In genomic region chr16:90026135-90026534, GRCh38 we compare ENCODE assay signal across 17 cellular contexts. TPM values are rescaled to one million over a fixed set of nuclear protein-coding genes. Genes with fewer than 3 reads are reported as not detected.
DNase-seq lines count a peak whose midpoint lies in the region; ATAC-seq and TF ChIP-seq lines count a peak whose summit lies in the region.
"Had no signal": no experiment of that assay in that cellular context is flagged by ENCODE, and none has a peak within 500 bp of the region (broad histone marks: within the 10 kb centered on the region; RNA-seq: fewer than 3 reads in every experiment).

No MANE protein-coding gene starts in this region.

- no peaks in the 10 kb centered on the region for H3K27me3 Mint-ChIP-seq in memory B cell
- H3K27me3 Mint-ChIP-seq: activated naive CD4-positive, alpha-beta T cell treated with anti-CD3 and anti-CD28 coated beads, Interleukin-2, amount 50 U/mL, for 24 hours; T-cell had no signal

- WGBS in mammary epithelial cell (ENCODE audit: low coverage, missing lambda C conversion rate): 81% methylated on average over 8 of the region's 8 CpGs

- RAD21 ChIA-PET in HCT116 (lab: Charles Lee; ENCODE audit: low non-redundant PET in 1 of 2, low total read pairs in 2 of 2, uncharacterized antibody in 2 of 2, unreplicated experiment in 2 of 2): no interaction called here

- H3K27ac Mint-ChIP-seq in memory B cell: no peak overlapping the region
- H3K27ac Mint-ChIP-seq: activated naive CD4-positive, alpha-beta T cell treated with anti-CD3 and anti-CD28 coated beads, Interleukin-2, amount 50 U/mL, for 24 hours; T-cell had no signal

- dilution Hi-C loops in mammary epithelial cell (cut with HindIII; ENCODE audit: low sequenced_read_pairs): no loop called here

- H3K9me3 Mint-ChIP-seq in memory B cell: no peaks in the 10 kb centered on the region
- H3K9me3 Mint-ChIP-seq: T-cell had no signal

- H3K27ac ChIP-seq in DND-41 (ENCODE audit: low read length) (no peak overlapping the region), HCT116 (ENCODE audit: low read depth, low read length) (no peak overlapping the region), mammary epithelial cell (ENCODE audit: insufficient read depth, low read depth, low read length) (no peak overlapping the region)

- no peaks in the 10 kb centered on the region for H3K9me3 ChIP-seq in DND-41 (ENCODE audit: insufficient read depth, low read length, severe bottlenecking)
- no peaks in the 10 kb centered on the region for H3K9me3 ChIP-seq in HCT116 (ENCODE audit: control insufficient read depth in 1 of 2, insufficient read depth in 1 of 2, low read depth in 1 of 2, low read length in 2 of 2)
- H3K9me3 ChIP-seq in mammary epithelial cell (replicated peaks; ENCODE audit: insufficient read depth, low read length): no peaks in the 10 kb centered on the region

- H3K27me3 ChIP-seq in DND-41 (ENCODE audit: insufficient read depth, low read length, poor library complexity) (no peaks in the 10 kb centered on the region), HCT116 (ENCODE audit: insufficient read depth, low read length) (no peaks in the 10 kb centered on the region), mammary epithelial cell (ENCODE audit: insufficient read depth, low read length) (no peaks in the 10 kb centered on the region)

- H3K9me2 ChIP-seq in HCT116 (ENCODE audit: insufficient read depth): no peaks in the 10 kb centered on the region

- H3K36me3 ChIP-seq in DND-41 (ENCODE audit: insufficient read depth, low read length) (no peaks in the 10 kb centered on the region), HCT116 (ENCODE audit: control insufficient read depth in 1 of 2, insufficient read depth in 2 of 2, low read length in 2 of 2) (peaks cover 4 to 13% of the 10 kb centered on the region in 2 experiments), mammary epithelial cell (ENCODE audit: insufficient read depth, low read length) (no peaks in the 10 kb centered on the region)

- DNase-seq in DND-41 (no peak), HCT116 (ENCODE audit: low read depth, low spot score) (no peak), SW480 (ENCODE audit: low spot score) (peak; percentile 14), memory B cell (ENCODE audit: low spot score in 2 of 2) (no peak), mammary epithelial cell (no peak)
- no peak for DNase-seq in activated CD8-positive, alpha-beta memory T cell treated with anti-CD3 and anti-CD28 coated beads, Interleukin-2, amount 50 U/mL, for 48 hours
- DNase-seq: activated CD4-positive, CD25-positive, alpha-beta regulatory T cell; effector CD8-positive, alpha-beta T cell; IMR-90; left ventricle myocardium superior; NCI-H1436; NCI-H524 had no signal

- no TSS peak for BruUV-seq in HCT116 (replicated peaks; lab: Mats Ljungman, UMichigan)
- BruUV-seq in mammary epithelial cell (replicated peaks; lab: Mats Ljungman, UMichigan): no TSS peak

- no peaks in the 10 kb centered on the region for H3K36me3 Mint-ChIP-seq in memory B cell
- H3K36me3 Mint-ChIP-seq: T-cell had no signal

- ATAC-seq in DND-41 (ENCODE audit: insufficient read depth, low read depth): 0 out of 3 replicates have a peak, but pooled peaks have one; percentile 15
- peak; percentile 26 for ATAC-seq in HCT116
- ATAC-seq in memory B cell (ENCODE audit: low read depth): peak; percentile 44
- ATAC-seq in HG02973 (IDR thresholded peaks at IDR 0.05; ENCODE audit: unreplicated experiment): no peak
- ATAC-seq: left ventricle myocardium superior, T-cell had no signal

- POLR2A ChIA-PET in HCT116 (lab: Charles Lee): no interaction called here

- in situ Hi-C loops in mammary epithelial cell (cut with MboI; ENCODE audit: low sequenced_read_pairs in 2 of 2): no loop called here

- H3K9ac ChIP-seq in DND-41 (ENCODE audit: low read depth, low read length): no peak overlapping the region
- no peak overlapping the region for H3K9ac ChIP-seq in HCT116 (ENCODE audit: low read length)
- no peak overlapping the region for H3K9ac ChIP-seq in mammary epithelial cell (ENCODE audit: insufficient read depth, low read length)

- H3K4me3 ChIP-seq in DND-41 (ENCODE audit: low read depth in 1 of 2, low read length in 2 of 2) (no peak overlapping the region), HCT116 (replicated peaks in 1 of 2; ENCODE audit: low read depth in 1 of 2, low read length in 2 of 2) (no peak overlapping the region), mammary epithelial cell (replicated peaks in 1 of 3; ENCODE audit: insufficient read depth in 1 of 3, low read depth in 2 of 3, low read length in 3 of 3) (no peak overlapping the region)

- H3K79me2 ChIP-seq in DND-41 (ENCODE audit: insufficient read depth, low read length): no peaks in the 10 kb centered on the region
- peaks cover 58% of the 10 kb centered on the region for H3K79me2 ChIP-seq in HCT116 (ENCODE audit: insufficient read depth, low read length)
- H3K79me2 ChIP-seq in mammary epithelial cell (ENCODE audit: insufficient read depth, low read length): peaks cover 11% of the 10 kb centered on the region

- TF ChIP-seq CTCF in DND-41 (IDR thresholded peaks at IDR 0.05; ENCODE audit: borderline replicate concordance, extremely low read depth, low read length, poor library complexity, severe bottlenecking) (peak; percentile 5), HCT116 (IDR thresholded peaks at IDR 0.05 in 2 of 3, conservative IDR thresholded peaks at IDR 0.05 in 1 of 3; ENCODE audit: borderline replicate concordance in 1 of 3, insufficient read depth in 1 of 3, low read depth in 2 of 3, low read length in 2 of 3) (peak in 2 of 3 experiments; percentile 31 to 46; a peak in 3 of 6 replicates), mammary epithelial cell (conservative IDR thresholded peaks at IDR 0.05 in 1 of 2, IDR thresholded peaks at IDR 0.05 in 1 of 2; ENCODE audit: extremely low read depth in 1 of 2, insufficient read depth in 1 of 2, low read depth in 1 of 2, low read length in 2 of 2) (no peak)

- CTCF ChIA-PET in HCT116 (lab: Charles Lee): interaction anchor here (0.6 kb wide), 1 partner anchor 9 kb away, joined by 3 read pairs; no protein-coding TSS in a partner anchor
- CTCF ChIA-PET in mammary epithelial cell (lab: Charles Lee; ENCODE audit: low non-redundant PET): no interaction called here

- H3K4me1 ChIP-seq in DND-41 (ENCODE audit: insufficient read depth, low read length) (peaks cover 22% of the 10 kb centered on the region), HCT116 (ENCODE audit: control insufficient read depth in 1 of 2, insufficient read depth in 2 of 2, low read length in 2 of 2) (peaks cover 14 to 23% of the 10 kb centered on the region in 2 experiments), mammary epithelial cell (ENCODE audit: insufficient read depth, low read length) (peaks cover 12% of the 10 kb centered on the region)

- H3K4me2 ChIP-seq in DND-41 (ENCODE audit: insufficient read depth, low read length): no peak overlapping the region
- H3K4me2 ChIP-seq in HCT116 (ENCODE audit: low read length): no peak overlapping the region
- H3K4me2 ChIP-seq in mammary epithelial cell (ENCODE audit: insufficient read depth, low read depth, low read length): no peak overlapping the region

- peaks cover 3% of the 10 kb centered on the region; the same call in 1 of the 2 replicates for H4K20me1 ChIP-seq in DND-41 (ENCODE audit: insufficient read depth, low read length)
- no peaks in the 10 kb centered on the region for H4K20me1 ChIP-seq in HCT116 (ENCODE audit: insufficient read depth)
- H4K20me1 ChIP-seq in mammary epithelial cell (ENCODE audit: insufficient read depth, low read length): no peaks in the 10 kb centered on the region

- TF ChIP-seq POLR2A in HCT116 (IDR thresholded peaks at IDR 0.05; ENCODE audit: borderline replicate concordance, extremely low read depth, insufficient read depth, insufficient read length): no peak

- H3K4me3 Mint-ChIP-seq in memory B cell: no peak overlapping the region
- H3K4me3 Mint-ChIP-seq: activated naive CD4-positive, alpha-beta T cell treated with anti-CD3 and anti-CD28 coated beads, Interleukin-2, amount 50 U/mL, for 24 hours; T-cell had no signal

- intact Hi-C loops in HCT116 (cut with micrococcal nuclease): no loop called here
- intact Hi-C loops in mammary epithelial cell (cut with micrococcal nuclease): loop anchor here (10.0 kb wide), 1 partner anchor 321 kb away; the partner anchor contains the start of gene SPATA2L

- no peak overlapping the region for H2AFZ ChIP-seq in DND-41 (ENCODE audit: low read depth, low read length)
- no peak overlapping the region for H2AFZ ChIP-seq in HCT116 (ENCODE audit: low read depth, low read length, poor library complexity, severe bottlenecking)
- H2AFZ ChIP-seq in mammary epithelial cell (ENCODE audit: low read depth, low read length): no peak overlapping the region

- H3K4me1 Mint-ChIP-seq in memory B cell: peaks cover 7% of the 10 kb centered on the region

- TF ChIP-seq RAD21 in HCT116 (IDR thresholded peaks at IDR 0.05; ENCODE audit: low read depth): no peak

TF ChIP-seq in HCT116, 20 proteins besides CTCF, POLR2A, EP300 and RAD21 (continues in another document):
- TF ChIP-seq ZFX (IDR thresholded peaks at IDR 0.05) (no peak), YY1 (IDR thresholded peaks at IDR 0.05; ENCODE audit: extremely low read depth, insufficient replicate concordance, low read depth, low read length) (no peak)

RNA-seq across cellular contexts. Expression of gene DBNDD1, which starts 6.9 kb away (rescaled TPM):
- 60.2 TPM for total RNA-seq in HCT116 (2021; ENCODE audit: unreplicated experiment)
- polyA plus RNA-seq in HCT116 (2012): 51.1 and 61.3 TPM in 2 replicates
- 1 to 10 TPM; 3.5 to 4.1 TPM for total RNA-seq in mammary epithelial cell
- 3.9 TPM for polyA plus RNA-seq in mammary epithelial cell
- polyA minus RNA-seq in mammary epithelial cell: 0.57 TPM

RNA-seq across cellular contexts. Expression of gene PRDM7, which starts 51.0 kb away (rescaled TPM):
- 0.07 TPM for total RNA-seq in HCT116 (2021; ENCODE audit: unreplicated experiment)
- 0.05 and 0.10 TPM in 2 replicates for polyA plus RNA-seq in HCT116 (2012)
- not detected for total RNA-seq in mammary epithelial cell
- not detected for polyA plus RNA-seq in mammary epithelial cell
- polyA minus RNA-seq in mammary epithelial cell: not detected
- total RNA-seq: cardiac septum, IMR-90, left ventricle myocardium superior, subcutaneous adipose tissue, T-cell had no signal
- polyA plus RNA-seq: IMR-90 had no signal

Comparison
In these comparisons a context has a peak if more than half of its experiments do, and no peak if none do; other contexts are left out.
1. CTCF ChIP-seq: peak in DND-41 (single experiment) and HCT116 (2 of 3); none in mammary epithelial cell (0 of 2).
2. RNA of gene DBNDD1, which starts 6.9 kb away (total RNA-seq): 60.2 TPM in HCT116 (single experiment); 3.5 to 4.1 TPM in mammary epithelial cell; every median in the first group is over 10 times any median in the second.